Comparison of ENCODE assay signal across 16 cellular contexts in the genomic region with DNA sequence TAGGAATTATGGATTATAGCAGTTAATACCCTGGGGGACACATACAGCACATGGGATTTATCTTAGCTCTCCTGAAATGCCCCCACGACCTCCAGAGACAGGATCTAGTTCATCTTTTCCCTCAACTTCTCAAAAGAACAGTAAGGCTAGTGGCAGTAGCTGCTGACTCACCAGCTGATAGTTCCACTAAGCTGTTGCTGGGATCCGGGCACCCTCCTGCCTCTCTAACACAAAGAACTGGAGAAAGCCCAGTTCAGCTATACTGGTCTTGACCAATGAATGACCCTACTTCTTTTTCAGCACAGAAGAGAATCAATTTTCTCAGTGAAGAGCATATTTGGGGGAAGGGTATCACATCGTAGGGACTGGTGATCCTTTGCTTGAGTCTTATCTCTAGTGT.
"Had no signal": no experiment of that assay in that cellular context is flagged by ENCODE, and none has a peak within 500 bp of the region (broad histone marks: within the 10 kb centered on the region; RNA-seq: fewer than 3 reads in every experiment).

No MANE protein-coding gene starts in this region.

- H3K27ac ChIP-seq: foreskin keratinocyte had no signal

- DNase-seq: activated CD4-positive, alpha-beta T cell treated with anti-CD3 and anti-CD28 coated beads for 1 hour; activated CD4-positive, alpha-beta T cell treated with anti-CD3 and anti-CD28 coated beads, Interleukin-2, amount 50 U/mL, for 4 hours; activated naive CD4-positive, alpha-beta T cell treated with Interleukin-2 at 50 U/mL for 16 hours; activated naive CD8-positive, alpha-beta T cell treated with anti-CD3 and anti-CD28 coated beads, Interleukin-2, amount 50 U/mL, for 24 hours; effector memory CD8-positive, alpha-beta T cell; foreskin keratinocyte; kidney glomerular epithelial cell; SK-N-SH; stimulated activated CD4-positive, alpha-beta T cell treated with anti-CD3 and anti-CD28 coated beads, Interleukin-2, amount 100 ng/mL, for 48 hours; stimulated activated naive CD4-positive, alpha-beta T cell; T-cell; T-helper 9 cell had no signal

- H3K27me3 Mint-ChIP-seq: type B pancreatic cell had no signal

- ATAC-seq: activated naive CD8-positive, alpha-beta T cell treated with anti-CD3 and anti-CD28 coated beads, Interleukin-2, amount 50 U/mL, for 24 hours; activated T-helper 17 cell treated with anti-CD3 and anti-CD28 coated beads, Interleukin-2, amount 50 U/mL, for 72 hours; effector memory CD8-positive, alpha-beta T cell; foreskin keratinocyte; T-cell had no signal

- H3K27ac Mint-ChIP-seq: activated naive CD8-positive, alpha-beta T cell treated with anti-CD3 and anti-CD28 coated beads, Interleukin-2, amount 50 U/mL, for 24 hours; activated T-helper 17 cell treated with anti-CD3 and anti-CD28 coated beads, Interleukin-2, amount 50 U/mL, for 72 hours; dendritic cell treated with granulocyte-macrophage colony-stimulating factor and Interleukin-4, amounts not matched to agents 40 ng/mL and 50 ng/mL, for 4 days; effector memory CD8-positive, alpha-beta T cell; T-cell; type B pancreatic cell had no signal

- H3K4me1 Mint-ChIP-seq: activated naive CD8-positive, alpha-beta T cell treated with anti-CD3 and anti-CD28 coated beads, Interleukin-2, amount 50 U/mL, for 24 hours; activated T-helper 17 cell treated with anti-CD3 and anti-CD28 coated beads, Interleukin-2, amount 50 U/mL, for 72 hours; neural crest cell; T-cell had no signal

- H3K4me3 Mint-ChIP-seq: activated naive CD8-positive, alpha-beta T cell treated with anti-CD3 and anti-CD28 coated beads, Interleukin-2, amount 50 U/mL, for 24 hours; activated T-helper 17 cell treated with anti-CD3 and anti-CD28 coated beads, Interleukin-2, amount 50 U/mL, for 72 hours; dendritic cell treated with granulocyte-macrophage colony-stimulating factor and Interleukin-4, amounts not matched to agents 40 ng/mL and 50 ng/mL, for 4 days; effector memory CD8-positive, alpha-beta T cell; neural crest cell; T-cell; type B pancreatic cell had no signal

- H3K9me3 Mint-ChIP-seq: activated naive CD8-positive, alpha-beta T cell treated with anti-CD3 and anti-CD28 coated beads, Interleukin-2, amount 50 U/mL, for 24 hours; activated T-helper 17 cell treated with anti-CD3 and anti-CD28 coated beads, Interleukin-2, amount 50 U/mL, for 72 hours; dendritic cell treated with granulocyte-macrophage colony-stimulating factor and Interleukin-4, amounts not matched to agents 40 ng/mL and 50 ng/mL, for 4 days; effector memory CD8-positive, alpha-beta T cell; T-cell; type B pancreatic cell had no signal

- H3K4me1 ChIP-seq: foreskin keratinocyte had no signal

- H3K9ac ChIP-seq: SK-N-SH had no signal

- H3K4me2 ChIP-seq: SK-N-SH had no signal

- H3K36me3 Mint-ChIP-seq: T-cell, type B pancreatic cell had no signal

- H3K9me3 ChIP-seq: SK-N-SH had no signal
